ENCODE assay signal across 35 cellular contexts in the genomic region with DNA sequence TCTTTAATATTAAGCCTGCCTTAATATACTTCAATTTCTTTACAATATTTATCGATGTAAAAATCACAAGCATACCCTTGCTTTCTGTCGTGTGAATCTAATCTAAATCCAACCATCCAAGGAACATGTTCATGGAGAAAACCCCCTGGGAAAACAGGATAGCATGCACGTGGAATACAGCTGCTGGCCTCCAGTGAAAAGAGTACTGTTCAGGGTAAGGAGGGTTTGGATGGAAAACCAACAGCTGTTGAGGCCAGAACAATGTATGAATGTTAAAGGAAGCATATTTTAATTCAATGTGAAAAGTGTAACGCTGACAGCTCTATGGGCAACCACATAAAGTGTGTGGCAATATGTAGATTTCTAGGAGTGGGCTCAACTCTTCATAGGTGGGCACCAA.
"Had no signal": no experiment of that assay in that cellular context is flagged by ENCODE, and none has a peak within 500 bp of the region (broad histone marks: within the 10 kb centered on the region; RNA-seq: fewer than 3 reads in every experiment).

No MANE protein-coding gene starts in this region.

- H3K9me3 ChIP-seq: adrenal gland, body of pancreas, gastrocnemius medialis had no signal

- H3K4me1 ChIP-seq: adrenal gland, body of pancreas, gastrocnemius medialis had no signal

- H3K36me3 Mint-ChIP-seq: activated CD4-positive, alpha-beta memory T cell treated with anti-CD3 and anti-CD28 coated beads for 36 hours; activated CD8-positive, alpha-beta memory T cell treated with anti-CD3 and anti-CD28 coated beads, Interleukin-2, amount 10 ng/mL, durations not matched to agents 7 days and 5 days; activated naive CD4-positive, alpha-beta T cell treated with anti-CD3 and anti-CD28 coated beads, Interleukin-2, amount 50 U/mL, for 24 hours; activated naive CD8-positive, alpha-beta T cell treated with anti-CD3 and anti-CD28 coated beads for 36 hours had no signal

- H3K9me3 Mint-ChIP-seq: activated naive CD8-positive, alpha-beta T cell treated with anti-CD3 and anti-CD28 coated beads, Interleukin-2, amount 50 U/mL, for 24 hours had no signal

- H3K27ac Mint-ChIP-seq: activated CD4-positive, alpha-beta memory T cell treated with anti-CD3 and anti-CD28 coated beads for 36 hours; activated CD4-positive, alpha-beta T cell treated with anti-CD3 and anti-CD28 coated beads for 36 hours; activated CD4-positive, alpha-beta T cell treated with anti-CD3 and anti-CD28 coated beads, Interleukin-2, amount 10 ng/mL, durations not matched to agents 24 days and 14 days; activated CD8-positive, alpha-beta memory T cell treated with anti-CD3 and anti-CD28 coated beads, Interleukin-2, amount 10 ng/mL, durations not matched to agents 7 days and 5 days; activated CD8-positive, alpha-beta T cell treated with anti-CD3 and anti-CD28 coated beads, Interleukin-2, amount 10 ng/mL, durations not matched to agents 7 days and 5 days; activated naive CD4-positive, alpha-beta T cell treated with anti-CD3 and anti-CD28 coated beads for 36 hours; activated naive CD4-positive, alpha-beta T cell treated with anti-CD3 and anti-CD28 coated beads, Interleukin-2, amount 50 U/mL, for 24 hours; activated naive CD8-positive, alpha-beta T cell treated with anti-CD3 and anti-CD28 coated beads for 36 hours; activated naive CD8-positive, alpha-beta T cell treated with anti-CD3 and anti-CD28 coated beads, Interleukin-2, amount 50 U/mL, for 24 hours; activated T-helper 1 cell treated with anti-CD3 and anti-CD28 coated beads, Interleukin-12 subunit alpha, Interleukin-12 subunit beta, Interleukin-2, Interleukin-4 antibody, amounts not matched to agents 30 ng/mL and 10 ng/mL and 1 ng/mL, durations not matched to agents 14 hours and 24 hours and 36 hours; activated T-helper 2 cell treated with anti-CD3 and anti-CD28 coated beads, Interferon-gamma antibody, Interleukin-2, Interleukin-4, amounts not matched to agents 10 μg/mL and 5 μg/mL and 100 μg/mL, durations not matched to agents 14 hours and 24 hours and 36 hours; effector memory CD8-positive, alpha-beta T cell; T-helper 17 cell; T-helper 2 cell treated with Interferon-gamma antibody and Interleukin-4, amounts not matched to agents 5 μg/mL and 100 μg/mL, for 36 hours had no signal

- H3K27me3 ChIP-seq: adrenal gland, body of pancreas, gastrocnemius medialis had no signal

- H3K36me3 ChIP-seq: adrenal gland, gastrocnemius medialis had no signal

- H3K4me3 Mint-ChIP-seq: activated CD4-positive, alpha-beta memory T cell treated with anti-CD3 and anti-CD28 coated beads for 36 hours; activated CD4-positive, alpha-beta T cell treated with anti-CD3 and anti-CD28 coated beads for 36 hours; activated CD4-positive, alpha-beta T cell treated with anti-CD3 and anti-CD28 coated beads, Interleukin-2, amount 10 ng/mL, durations not matched to agents 24 days and 14 days; activated CD8-positive, alpha-beta memory T cell treated with anti-CD3 and anti-CD28 coated beads, Interleukin-2, amount 10 ng/mL, durations not matched to agents 7 days and 5 days; activated CD8-positive, alpha-beta T cell treated with anti-CD3 and anti-CD28 coated beads, Interleukin-2, amount 10 ng/mL, durations not matched to agents 7 days and 5 days; activated naive CD4-positive, alpha-beta T cell treated with anti-CD3 and anti-CD28 coated beads for 36 hours; activated naive CD4-positive, alpha-beta T cell treated with anti-CD3 and anti-CD28 coated beads, Interleukin-2, amount 50 U/mL, for 24 hours; activated naive CD8-positive, alpha-beta T cell treated with anti-CD3 and anti-CD28 coated beads for 36 hours; activated naive CD8-positive, alpha-beta T cell treated with anti-CD3 and anti-CD28 coated beads, Interleukin-2, amount 50 U/mL, for 24 hours; activated T-helper 1 cell treated with anti-CD3 and anti-CD28 coated beads, Interleukin-12 subunit alpha, Interleukin-12 subunit beta, Interleukin-2, Interleukin-4 antibody, amounts not matched to agents 30 ng/mL and 10 ng/mL and 1 ng/mL, durations not matched to agents 14 hours and 24 hours and 36 hours; effector memory CD8-positive, alpha-beta T cell; T-helper 17 cell; T-helper 2 cell treated with Interferon-gamma antibody and Interleukin-4, amounts not matched to agents 5 μg/mL and 100 μg/mL, for 36 hours had no signal

- H3K27me3 Mint-ChIP-seq: activated CD4-positive, alpha-beta memory T cell treated with anti-CD3 and anti-CD28 coated beads for 36 hours; activated CD4-positive, alpha-beta T cell treated with anti-CD3 and anti-CD28 coated beads for 36 hours; activated CD4-positive, alpha-beta T cell treated with anti-CD3 and anti-CD28 coated beads, Interleukin-2, amount 10 ng/mL, durations not matched to agents 24 days and 14 days; activated CD8-positive, alpha-beta memory T cell treated with anti-CD3 and anti-CD28 coated beads, Interleukin-2, amount 10 ng/mL, durations not matched to agents 7 days and 5 days; activated naive CD4-positive, alpha-beta T cell treated with anti-CD3 and anti-CD28 coated beads, Interleukin-2, amount 50 U/mL, for 24 hours; activated naive CD8-positive, alpha-beta T cell treated with anti-CD3 and anti-CD28 coated beads for 36 hours; T-helper 17 cell had no signal

- DNase-seq: activated CD4-positive, alpha-beta memory T cell treated with anti-CD3 and anti-CD28 coated beads for 36 hours; activated CD4-positive, alpha-beta T cell treated with anti-CD3 and anti-CD28 coated beads for 36 hours; activated CD4-positive, alpha-beta T cell treated with anti-CD3 and anti-CD28 coated beads, Interleukin-2, amount 10 ng/mL, durations not matched to agents 24 days and 14 days; activated CD4-positive, CD25-positive, alpha-beta regulatory T cell; activated CD4-positive, CD25-positive, alpha-beta regulatory T cell treated with anti-CD3 and anti-CD28 coated beads, Interleukin-2, amount 50 U/mL, for 72 hours; activated CD8-positive, alpha-beta memory T cell treated with anti-CD3 and anti-CD28 coated beads, Interleukin-2, amount 10 ng/mL, durations not matched to agents 7 days and 5 days; activated CD8-positive, alpha-beta memory T cell treated with anti-CD3 and anti-CD28 coated beads, Interleukin-2, amount 50 U/mL, for 4 hours; activated CD8-positive, alpha-beta T cell treated with anti-CD3 and anti-CD28 coated beads, Interleukin-2, amount 10 ng/mL, durations not matched to agents 7 days and 5 days; activated effector memory CD4-positive, alpha-beta T cell treated with anti-CD3 and anti-CD28 coated beads, Interleukin-2, amount 50 U/mL, for 16 hours; activated naive CD4-positive, alpha-beta T cell treated with anti-CD3 and anti-CD28 coated beads for 36 hours; activated naive CD8-positive, alpha-beta T cell treated with anti-CD3 and anti-CD28 coated beads for 36 hours; activated naive CD8-positive, alpha-beta T cell treated with anti-CD3 and anti-CD28 coated beads, Interleukin-2, amount 50 U/mL, for 24 hours; activated T-cell treated with anti-CD3 and anti-CD28 coated beads, Interleukin-2, amount 50 U/mL, for 1 hour; activated T-cell treated with anti-CD3 and anti-CD28 coated beads, Interleukin-2, amount 50 U/mL, for 48 hours; adrenal gland; amygdala; aorta; body of pancreas; caudate nucleus; cortex of kidney; dermis blood vessel endothelial cell; effector CD4-positive, alpha-beta T cell; effector memory CD8-positive, alpha-beta T cell; foreskin fibroblast; gastrocnemius medialis; glutamatergic neuron; T-helper 1 cell; T-helper 17 cell had no signal

- H3K4me3 ChIP-seq: adrenal gland, body of pancreas, gastrocnemius medialis had no signal

- FAIRE-seq: colon, endometrium, endothelial cell of umbilical vein had no signal

- H3K4me1 Mint-ChIP-seq: activated CD4-positive, alpha-beta T cell treated with anti-CD3 and anti-CD28 coated beads for 36 hours; activated CD4-positive, alpha-beta T cell treated with anti-CD3 and anti-CD28 coated beads, Interleukin-2, amount 10 ng/mL, durations not matched to agents 24 days and 14 days; activated naive CD4-positive, alpha-beta T cell treated with anti-CD3 and anti-CD28 coated beads, Interleukin-2, amount 50 U/mL, for 24 hours; T-helper 17 cell had no signal

- H3K27ac ChIP-seq: adrenal gland, body of pancreas, gastrocnemius medialis had no signal
